ENCODE assay signal across 11 cellular contexts in genomic region chr10:69439813-69440506, GRCh38. TPM values are rescaled to one million over a fixed set of nuclear protein-coding genes. Genes with fewer than 3 reads are reported as not detected.
DNase-seq lines count a peak whose midpoint lies in the region; ATAC-seq and TF ChIP-seq lines count a peak whose summit lies in the region.
"Had no signal": no experiment of that assay in that cellular context is flagged by ENCODE, and none has a peak within 500 bp of the region (broad histone marks: within the 10 kb centered on the region; RNA-seq: fewer than 3 reads in every experiment).

No MANE protein-coding gene starts in this region.

- peak overlapping the region; percentile 99 for H3K27ac Mint-ChIP-seq in mesothelial cell of epicardium
- no peak overlapping the region for H3K27ac Mint-ChIP-seq in stimulated activated naive CD8-positive, alpha-beta T cell treated with anti-CD3 and anti-CD28 coated beads, Interleukin-15, amount 100 ng/mL, for 72 hours

- no peaks in the 10 kb centered on the region for H3K36me3 Mint-ChIP-seq in mesothelial cell of epicardium

- peak overlapping the region; percentile 60; the same call in 1 of the 2 replicates for H3K27ac ChIP-seq in VCaP

- DNase-seq in CD1c-positive myeloid dendritic cell (ENCODE audit: extremely low spot score) (peak; percentile 79), Kasumi-1 (lab: John Stamatoyannopoulos, UW) (peak; percentile 33 to 40), mesothelial cell of epicardium (ENCODE audit: low spot score in 2 of 2, unreplicated experiment in 2 of 2) (no peak), NCI-H2196 treated with DMSO at 0.1 percent for 48 hours (lab: John Stamatoyannopoulos, UW; ENCODE audit: unreplicated experiment) (no peak), posterior cingulate gyrus (no peak)
- no peak for DNase-seq in stimulated activated naive CD8-positive, alpha-beta T cell treated with anti-CD3 and anti-CD28 coated beads, Interleukin-15, amount 100 ng/mL, for 72 hours
- DNase-seq: activated CD4-positive, alpha-beta T cell treated with anti-CD3 and anti-CD28 coated beads for 1 hour; stimulated activated CD4-positive, alpha-beta T cell treated with anti-CD3 and anti-CD28 coated beads, Interleukin-1b, Interleukin-23, amount 100 ng/mL, for 48 hours had no signal

- TF ChIP-seq CTCF in VCaP (conservative IDR thresholded peaks at IDR 0.05) (no peak), mesothelial cell of epicardium (IDR thresholded peaks at IDR 0.05; ENCODE audit: unreplicated experiment) (no peak)

- no peaks in the 10 kb centered on the region for H3K27me3 Mint-ChIP-seq in mesothelial cell of epicardium (ENCODE audit: low read depth)
- peaks cover 8% of the 10 kb centered on the region for H3K27me3 Mint-ChIP-seq in stimulated activated naive CD8-positive, alpha-beta T cell treated with anti-CD3 and anti-CD28 coated beads, Interleukin-15, amount 100 ng/mL, for 72 hours

- no peaks in the 10 kb centered on the region for H3K9me3 Mint-ChIP-seq in mesothelial cell of epicardium
- peaks cover 0 to 2% of the 10 kb centered on the region in 2 donors for H3K9me3 Mint-ChIP-seq in stimulated activated naive CD8-positive, alpha-beta T cell treated with anti-CD3 and anti-CD28 coated beads, Interleukin-15, amount 100 ng/mL, for 72 hours

- no peak overlapping the region for H3K4me3 Mint-ChIP-seq in mesothelial cell of epicardium
- no peak overlapping the region for H3K4me3 Mint-ChIP-seq in stimulated activated naive CD8-positive, alpha-beta T cell treated with anti-CD3 and anti-CD28 coated beads, Interleukin-15, amount 100 ng/mL, for 72 hours

- H3K4me1 Mint-ChIP-seq in mesothelial cell of epicardium: peaks cover 35% of the 10 kb centered on the region
- no peaks in the 10 kb centered on the region for H3K4me1 Mint-ChIP-seq in stimulated activated naive CD8-positive, alpha-beta T cell treated with anti-CD3 and anti-CD28 coated beads, Interleukin-15, amount 100 ng/mL, for 72 hours

- ATAC-seq in stimulated activated naive CD8-positive, alpha-beta T cell treated with anti-CD3 and anti-CD28 coated beads, Interleukin-15, amount 100 ng/mL, for 72 hours: no peak
- ATAC-seq in GM18517 (IDR thresholded peaks at IDR 0.05; ENCODE audit: unreplicated experiment): no peak

- intact Hi-C loops in posterior cingulate gyrus (cut with DNase I): no loop called here

RNA-seq across cellular contexts. Expression of gene TSPAN15, which starts 11.3 kb away (rescaled TPM):
- total RNA-seq in mesothelial cell of epicardium: 17.7 to 20.9 TPM (median 19.7 TPM) in 3 replicates

RNA-seq across cellular contexts. Expression of gene TACR2, which starts 23.2 kb away (rescaled TPM):
- not detected in 3 replicates for total RNA-seq in mesothelial cell of epicardium
- total RNA-seq: kidney epithelial cell had no signal

Comparison
In these comparisons a context has a peak if more than half of its experiments do, and no peak if none do; other contexts are left out.
1. DNase-seq: peak in CD1c-positive myeloid dendritic cell (single experiment) and Kasumi-1 (2 of 2); none in mesothelial cell of epicardium (0 of 2), stimulated activated naive CD8-positive, alpha-beta T cell treated with anti-CD3 and anti-CD28 coated beads, Interleukin-15, amount 100 ng/mL, for 72 hours (0 of 2), NCI-H2196 treated with DMSO at 0.1 percent for 48 hours (single experiment) and posterior cingulate gyrus (0 of 10).